ENCODE assay signal across 9 cellular contexts in genomic region chr9:76576344-76576743, GRCh38.
DNase-seq lines count a peak whose midpoint lies in the region; ATAC-seq and TF ChIP-seq lines count a peak whose summit lies in the region.
"Had no signal": no experiment of that assay in that cellular context is flagged by ENCODE, and none has a peak within 500 bp of the region (broad histone marks: within the 10 kb centered on the region; RNA-seq: fewer than 3 reads in every experiment).

No MANE protein-coding gene starts in this region.

- DNase-seq in CD1c-positive myeloid dendritic cell (ENCODE audit: extremely low spot score) (peak; percentile 95), fibroblast of the aortic adventitia (ENCODE audit: low read depth) (peak; percentile 78), ecto neural progenitor cell (ENCODE audit: low spot score) (no peak), NCI-H146 treated with DMSO at 0.1 percent for 48 hours (lab: John Stamatoyannopoulos, UW; ENCODE audit: unreplicated experiment) (no peak)
- DNase-seq in activated CD4-positive, alpha-beta T cell treated with anti-CD3 and anti-CD28 coated beads, Interleukin-2, amount 50 U/mL, for 48 hours = peak; percentile 54 to 73
- DNase-seq in stimulated activated CD4-positive, alpha-beta T cell treated with anti-CD3 and anti-CD28 coated beads, TNF-alpha, amount 100 ng/mL, for 24 hours (ENCODE audit: low read depth in 3 of 3) = peak; percentile 3 to 62 (median 27)

- no peak overlapping the region for H3K4me3 ChIP-seq in fibroblast of the aortic adventitia (ENCODE audit: low read depth, low read length)

- peak; percentile 73 for ATAC-seq in GM19452 (IDR thresholded peaks at IDR 0.05; ENCODE audit: unreplicated experiment)
- peak; percentile 66 for ATAC-seq in HG03558 (IDR thresholded peaks at IDR 0.05; ENCODE audit: extremely low read depth, unreplicated experiment)
- ATAC-seq: HCT116 had no signal

- no peak for TF ChIP-seq CTCF in fibroblast of the aortic adventitia (IDR thresholded peaks at IDR 0.05; ENCODE audit: insufficient read depth, low read length)

Comparison
In these comparisons a context has a peak if more than half of its experiments do, and no peak if none do; other contexts are left out.
1. DNase-seq: peak in CD1c-positive myeloid dendritic cell (single experiment), activated CD4-positive, alpha-beta T cell treated with anti-CD3 and anti-CD28 coated beads, Interleukin-2, amount 50 U/mL, for 48 hours (2 of 2), fibroblast of the aortic adventitia (single experiment) and stimulated activated CD4-positive, alpha-beta T cell treated with anti-CD3 and anti-CD28 coated beads, TNF-alpha, amount 100 ng/mL, for 24 hours (3 of 3); none in ecto neural progenitor cell (single experiment) and NCI-H146 treated with DMSO at 0.1 percent for 48 hours (single experiment).